ENCODE assay signal across 29 cellular contexts in genomic region chr11:115066111-115066660, GRCh38.
"Had no signal": no experiment of that assay in that cellular context is flagged by ENCODE, and none has a peak within 500 bp of the region (broad histone marks: within the 10 kb centered on the region; RNA-seq: fewer than 3 reads in every experiment).

No MANE protein-coding gene starts in this region.

- H3K36me3 ChIP-seq: left lung, lower lobe of right lung, pancreas, stomach, thyroid gland, transverse colon, upper lobe of left lung, vagina had no signal

- H3K36me3 Mint-ChIP-seq: naive thymus-derived CD8-positive, alpha-beta T cell; stimulated activated naive B cell treated with anti-CD40 and anti-IgM and Interleukin-4, amounts not matched to agents 10 μg/mL and 1 μg/mL and 100 μg/mL, for 72 hours had no signal

- H3K9me3 ChIP-seq: pancreas, psoas muscle, testis, thyroid gland, transverse colon, vagina had no signal

- H3K4me3 ChIP-seq: left lung, lower lobe of right lung, pancreas, psoas muscle, skin epidermis, stomach, testis, thyroid gland, transverse colon, upper lobe of left lung, vagina had no signal

- H3K4me1 Mint-ChIP-seq: neural crest cell; stimulated activated naive B cell treated with anti-CD40 and anti-IgM and Interleukin-4, amounts not matched to agents 10 μg/mL and 1 μg/mL and 100 μg/mL, for 72 hours had no signal

- H3K27me3 ChIP-seq: left lung, stomach, testis, thyroid gland, transverse colon, upper lobe of left lung, vagina had no signal

- DNase-seq: hippocampal formation; left colon; left lung; lower lobe of right lung; mammary epithelial cell; mesenchymal stem cell; naive thymus-derived CD8-positive, alpha-beta T cell; pancreas; posterior cingulate gyrus; psoas muscle; retina; right cardiac atrium; stimulated activated CD4-positive, alpha-beta T cell treated with anti-CD3 and anti-CD28 coated beads, Interleukin-12 subunit alpha, Interleukin-12 subunit beta, amount 100 ng/mL, for 4 hours; stimulated activated CD4-positive, alpha-beta T cell treated with anti-CD3 and anti-CD28 coated beads, Interleukin-15, amount 100 ng/mL, for 24 hours; stimulated activated CD4-positive, alpha-beta T cell treated with anti-CD3 and anti-CD28 coated beads, Interleukin-2, amount 100 ng/mL, for 24 hours; stimulated activated CD4-positive, alpha-beta T cell treated with anti-CD3 and anti-CD28 coated beads, Interleukin-4, amount 100 ng/mL, for 1 hour; stimulated activated naive B cell treated with anti-CD40 and anti-IgM and Interleukin-4, amounts not matched to agents 10 μg/mL and 1 μg/mL and 100 μg/mL, for 72 hours; stimulated activated naive CD8-positive, alpha-beta T cell treated with anti-CD3 and anti-CD28 coated beads, Interleukin-15, Interleukin-2, amounts not matched to agents 100 U/mL and 50 U/mL, for 24 hours; stomach; testis; thyroid gland; transverse colon; upper lobe of left lung had no signal

- H3K4me1 ChIP-seq: left lung, lower lobe of right lung, pancreas, psoas muscle, stomach, testis, thyroid gland, transverse colon, upper lobe of left lung, vagina had no signal

- FAIRE-seq: keratinocyte, pancreas had no signal

- H3K4me3 Mint-ChIP-seq: naive thymus-derived CD8-positive, alpha-beta T cell; nephron; neural crest cell; stimulated activated naive B cell treated with anti-CD40 and anti-IgM and Interleukin-4, amounts not matched to agents 10 μg/mL and 1 μg/mL and 100 μg/mL, for 72 hours had no signal

- H3K27me3 Mint-ChIP-seq: stimulated activated naive B cell treated with anti-CD40 and anti-IgM and Interleukin-4, amounts not matched to agents 10 μg/mL and 1 μg/mL and 100 μg/mL, for 72 hours had no signal

- H3K27ac Mint-ChIP-seq: naive thymus-derived CD8-positive, alpha-beta T cell; stimulated activated naive B cell treated with anti-CD40 and anti-IgM and Interleukin-4, amounts not matched to agents 10 μg/mL and 1 μg/mL and 100 μg/mL, for 72 hours had no signal

- H3K27ac ChIP-seq: left lung, lower lobe of right lung, pancreas, psoas muscle, skin epidermis, stomach, testis, thyroid gland, transverse colon, upper lobe of left lung, vagina had no signal

- H3K9me3 Mint-ChIP-seq: neural crest cell; stimulated activated naive B cell treated with anti-CD40 and anti-IgM and Interleukin-4, amounts not matched to agents 10 μg/mL and 1 μg/mL and 100 μg/mL, for 72 hours had no signal

- ATAC-seq: left colon; left lung; lower lobe of right lung; naive thymus-derived CD8-positive, alpha-beta T cell; pancreas; psoas muscle; right cardiac atrium; sciatic nerve; stimulated activated naive B cell treated with anti-CD40 and anti-IgM and Interleukin-4, amounts not matched to agents 10 μg/mL and 1 μg/mL and 100 μg/mL, for 72 hours; stimulated activated naive CD8-positive, alpha-beta T cell treated with anti-CD3 and anti-CD28 coated beads, Interleukin-15, Interleukin-2, amounts not matched to agents 100 U/mL and 50 U/mL, for 24 hours had no signal
